In the genomic region with DNA sequence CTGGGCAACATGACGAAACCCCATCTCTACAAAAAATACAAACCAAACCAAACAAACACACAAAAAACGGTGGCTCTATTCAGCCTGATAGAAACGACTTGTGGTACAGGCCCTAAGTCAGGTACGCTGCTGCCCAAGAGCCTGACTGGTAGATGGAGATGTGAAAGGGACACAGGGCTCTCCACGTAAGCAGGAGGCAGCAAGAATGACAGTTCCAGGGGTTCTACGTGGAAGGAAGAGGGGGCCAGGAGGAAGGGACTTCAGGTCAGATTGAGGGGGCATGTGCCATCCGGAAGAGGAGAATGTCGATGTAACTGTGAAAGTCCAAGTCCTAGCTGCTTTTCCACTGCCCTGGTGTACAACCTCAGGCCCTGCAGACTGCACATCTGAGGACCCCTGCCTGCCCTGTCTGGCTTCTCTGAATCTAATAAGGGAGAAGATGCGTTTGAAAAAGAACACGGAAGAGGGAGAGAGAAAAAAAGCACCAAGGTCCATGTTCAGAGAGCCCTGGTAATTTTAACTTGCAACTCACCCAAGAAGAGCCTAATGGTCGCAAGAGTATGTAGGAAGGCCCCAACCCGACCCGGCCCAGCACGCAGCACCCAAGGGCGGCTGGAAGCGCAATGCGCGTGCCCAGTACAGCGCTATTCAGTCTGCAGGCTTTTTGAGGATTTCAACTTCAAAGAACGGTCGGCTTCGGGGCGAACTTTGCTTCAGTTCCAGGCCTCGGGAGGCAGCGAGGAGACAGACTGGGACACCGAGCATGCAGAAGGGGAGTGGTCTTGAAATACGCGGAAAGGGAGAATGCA, we compare ENCODE assay signal across 7 cellular contexts. TPM values are rescaled to one million over a fixed set of nuclear protein-coding genes. Genes with fewer than 3 reads are reported as not detected.
DNase-seq lines count a peak whose midpoint lies in the region; TF ChIP-seq lines count a peak whose summit lies in the region.
"Had no signal": no experiment of that assay in that cellular context is flagged by ENCODE, and none has a peak within 500 bp of the region (broad histone marks: within the 10 kb centered on the region; RNA-seq: fewer than 3 reads in every experiment).

No MANE protein-coding gene starts in this region.

- no peak for TF ChIP-seq EP300 in stomach (IDR thresholded peaks at IDR 0.05)

- WGBS in stomach, 5 donors = 4 to 5% (median 4%) methylated on average over 28 of the region's 28 CpGs

- H3K9ac ChIP-seq in Karpas-422 (ENCODE audit: low read length) = peak overlapping the region; percentile 91

- H3K4me1 ChIP-seq in Karpas-422 (ENCODE audit: low read length) (peaks cover 54% of the 10 kb centered on the region), stomach (peaks cover 44 to 83% (median 66%) of the 10 kb centered on the region in 4 donors)

- H3K27me3 ChIP-seq in Karpas-422 (ENCODE audit: low read length) (no peaks in the 10 kb centered on the region), stomach (no peaks in the 10 kb centered on the region)

- H3K4me3 ChIP-seq in GM12864 (ENCODE audit: low read depth, low read length) (peak overlapping the region; percentile 92), Karpas-422 (ENCODE audit: low read length) (peak overlapping the region; percentile 98), fibroblast of mammary gland (ENCODE audit: control insufficient read depth, low read depth, low read length) (peak overlapping the region; percentile 87), stomach (peak overlapping the region; percentile 75 to 89 (median 80))

- H4K20me1 ChIP-seq in Karpas-422 (ENCODE audit: insufficient read depth, low read depth, low read length) = peaks cover 11% of the 10 kb centered on the region; the same call in 1 of the 2 replicates

- peak overlapping the region; percentile 97 for H3K4me2 ChIP-seq in Karpas-422 (ENCODE audit: low read depth, low read length, poor library complexity, severe bottlenecking)

- peak overlapping the region; percentile 86 for H3K27ac ChIP-seq in Karpas-422 (ENCODE audit: low read length)
- H3K27ac ChIP-seq in stomach = peak overlapping the region; percentile 92 to 97 (median 95)

- no peak for DNase-seq in GM12864 (ENCODE audit: low read depth)
- DNase-seq in Karpas-422 = no peak
- no peak for DNase-seq in fibroblast of mammary gland (ENCODE audit: low read depth)
- DNase-seq in stomach = no peak
- DNase-seq in NCI-H510A (lab: John Stamatoyannopoulos, UW) = no peak
- DNase-seq in GM13976 (ENCODE audit: low spot score) = no peak

- in situ Hi-C loops in GM13976 (cut with MboI; ENCODE audit: low sequenced_read_pairs, unreplicated experiment) = no loop called here

- intact Hi-C loops in stomach (cut with DNase I; ENCODE audit: low total_unique reads) = no loop called here

- H3K9me2 ChIP-seq in Karpas-422 (replicated peaks; ENCODE audit: insufficient read depth, low read length) = no peaks in the 10 kb centered on the region

- H3K79me2 ChIP-seq in Karpas-422 (ENCODE audit: low read length) = peaks cover 44% of the 10 kb centered on the region

- peak overlapping the region; percentile 60 for H2AFZ ChIP-seq in Karpas-422 (ENCODE audit: low read length)

- H3K9me3 ChIP-seq in Karpas-422 (ENCODE audit: low read length) (no peaks in the 10 kb centered on the region), stomach (no peaks in the 10 kb centered on the region)

- H3K36me3 ChIP-seq in Karpas-422 (ENCODE audit: insufficient read depth, low read length) = no peaks in the 10 kb centered on the region
- H3K36me3 ChIP-seq in stomach = peaks cover 0 to 12% (median 3%) of the 10 kb centered on the region in 4 donors

- TF ChIP-seq CTCF in GM12864 (IDR thresholded peaks at IDR 0.05; ENCODE audit: low read depth, low read length, missing control alignments) (no peak), fibroblast of mammary gland (conservative IDR thresholded peaks at IDR 0.05; ENCODE audit: control insufficient read depth, insufficient read depth, low read depth, low read length) (no peak), stomach (IDR thresholded peaks at IDR 0.05) (no peak), GM13976 (IDR thresholded peaks at IDR 0.05; ENCODE audit: borderline replicate concordance, control extremely low read depth, extremely low read depth, insufficient read depth, missing control alignments) (no peak)

- TF ChIP-seq POLR2A in stomach (IDR thresholded peaks at IDR 0.05) = no peak

RNA-seq across cellular contexts. Expression of gene ZNRD2, which starts 0.9 kb away (rescaled TPM):
- total RNA-seq in Karpas-422 (2014; rRNA removed; shearing (Covaris generic); ENCODE audit: low replicate concordance) = 31.7 and 49.4 TPM in 2 replicates
- 10 to 100 TPM; 17.7 to 99.1 (median 51.9) TPM for total RNA-seq in stomach
- polyA plus RNA-seq in stomach = 10 to 100 TPM; 49.6 to 56.6 (median 51.8) TPM

RNA-seq across cellular contexts. Expression of gene FAM89B, which starts 3.0 kb away (rescaled TPM):
- total RNA-seq in Karpas-422 (2014; rRNA removed; shearing (Covaris generic); ENCODE audit: low replicate concordance) = 14.2 and 21.9 TPM in 2 replicates
- 10 to 100 TPM in 4 of 5 donors, 1 to 10 TPM in 1; 3.9 to 57.8 (median 48.1) TPM for total RNA-seq in stomach
- 10 to 100 TPM; 63.4 to 68.2 (median 65.1) TPM for polyA plus RNA-seq in stomach

RNA-seq across cellular contexts. Expression of gene EHBP1L1, which starts 6.5 kb away (rescaled TPM):
- total RNA-seq in Karpas-422 (2014; rRNA removed; shearing (Covaris generic); ENCODE audit: low replicate concordance) = 19.9 and 75.1 TPM in 2 replicates
- total RNA-seq in stomach = 100 to 1,000 TPM in 4 of 5 donors, 10 to 100 TPM in 1; 43.0 to 200 (median 126) TPM
- polyA plus RNA-seq in stomach = 10 to 100 TPM; 28.0 to 67.6 (median 49.2) TPM

RNA-seq across cellular contexts. Expression of gene LTBP3, which starts 11.2 kb away (rescaled TPM):
- total RNA-seq in Karpas-422 (2014; rRNA removed; shearing (Covaris generic); ENCODE audit: low replicate concordance) = 1.3 and 6.8 TPM in 2 replicates
- total RNA-seq in stomach = 100 to 1,000 TPM in 4 of 5 donors, 10 to 100 TPM in 1; 35.1 to 452 (median 117) TPM
- polyA plus RNA-seq in stomach = 10 to 100 TPM; 26.9 to 58.2 (median 28.7) TPM

RNA-seq across cellular contexts. Expression of gene KCNK7, which starts 26.2 kb away (rescaled TPM):
- total RNA-seq in Karpas-422 (2014; rRNA removed; shearing (Covaris generic); ENCODE audit: low replicate concordance) = 0.25 and 0.48 TPM in 2 replicates
- 1 to 10 TPM in 1 of 5 donors, under 1 TPM in 1, not detected in 3; 0.58 to 2.6 TPM for total RNA-seq in stomach
- 1 to 10 TPM in 2 of 3 donors, not detected in 1; 3.5 to 5.8 TPM for polyA plus RNA-seq in stomach
- total RNA-seq: SK-MEL-5 had no signal
